Comparison of ENCODE assay signal across 21 cellular contexts in the genomic region with DNA sequence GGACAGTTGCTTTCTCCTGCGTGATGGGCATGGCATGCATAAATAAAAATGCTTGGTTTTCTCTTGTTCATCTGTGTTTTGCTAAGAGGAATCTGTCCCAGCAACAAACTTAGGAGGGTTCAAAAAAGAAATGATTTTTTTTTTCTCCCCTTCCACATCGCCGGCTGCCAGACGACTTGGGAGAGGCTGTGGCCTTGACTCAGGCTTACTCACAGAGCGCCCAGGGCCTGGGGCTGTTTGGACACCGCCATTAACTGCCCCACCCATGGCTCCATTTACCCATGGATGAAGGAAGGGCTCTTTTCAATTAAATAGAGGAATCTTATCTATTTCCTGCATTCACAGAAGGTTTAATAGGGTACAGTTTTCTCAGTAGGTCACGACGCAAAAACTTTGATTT. TPM values are rescaled to one million over a fixed set of nuclear protein-coding genes. Genes with fewer than 3 reads are reported as not detected.
DNase-seq lines count a peak whose midpoint lies in the region; ATAC-seq and TF ChIP-seq lines count a peak whose summit lies in the region.
"Had no signal": no experiment of that assay in that cellular context is flagged by ENCODE, and none has a peak within 500 bp of the region (broad histone marks: within the 10 kb centered on the region; RNA-seq: fewer than 3 reads in every experiment).

No MANE protein-coding gene starts in this region.

- H2AFZ ChIP-seq in hepatocyte: peak overlapping the region; percentile 22

- H3K4me2 ChIP-seq in hepatocyte: no peak overlapping the region
- H3K4me2 ChIP-seq: KMS-11, SK-N-SH had no signal

- no peak overlapping the region for H3K9ac ChIP-seq in adipocyte (ENCODE audit: low read length)
- H3K9ac ChIP-seq: KMS-11, SK-N-SH had no signal

- TF ChIP-seq CTCF in hepatocyte (IDR thresholded peaks at IDR 0.05; ENCODE audit: poor library complexity) (no peak), right lobe of liver (IDR thresholded peaks at IDR 0.05) (no peak)

- 65% methylated on average over 8 of the region's 8 CpGs for WGBS in hepatocyte (ENCODE audit: low lambda C conversion rate, missing lambda C conversion rate)
- 82% methylated on average over 7 of the region's 8 CpGs for WGBS in right lobe of liver (ENCODE audit: insufficient coverage, low coverage, low lambda C conversion rate, missing lambda C conversion rate)

- no peaks in the 10 kb centered on the region for H3K9me3 Mint-ChIP-seq in stimulated activated naive CD8-positive, alpha-beta T cell treated with anti-CD3 and anti-CD28 coated beads, Interleukin-15, amount 100 ng/mL, for 72 hours

- TF ChIP-seq POLR2A in right lobe of liver (IDR thresholded peaks at IDR 0.05): no peak

- ATAC-seq in right lobe of liver (no peak), HG03196 (IDR thresholded peaks at IDR 0.05; ENCODE audit: unreplicated experiment) (no peak)
- ATAC-seq in stimulated activated naive CD8-positive, alpha-beta T cell treated with anti-CD3 and anti-CD28 coated beads, Interleukin-15, amount 100 ng/mL, for 72 hours: no peak

- no peaks in the 10 kb centered on the region for H4K20me1 ChIP-seq in hepatocyte (ENCODE audit: insufficient read depth, poor library complexity, severe bottlenecking)

- DNase-seq in AG08395 (ENCODE audit: low spot score) (peak; percentile 24), HT1080 (ENCODE audit: low read depth) (peak; percentile 71), adipocyte (ENCODE audit: low read depth) (peak; percentile 73), hepatocyte (ENCODE audit: low spot score) (no peak), posterior cingulate gyrus (no peak), right lobe of liver (no peak)
- no peak for DNase-seq in stimulated activated naive CD8-positive, alpha-beta T cell treated with anti-CD3 and anti-CD28 coated beads, Interleukin-15, amount 100 ng/mL, for 72 hours
- DNase-seq: ACHN; adrenal gland; head of caudate nucleus; kidney; midbrain; NCI-H1694; NCI-H446; occipital lobe; SK-N-SH; stimulated activated naive CD4-positive, alpha-beta T cell had no signal

- H3K9me3 ChIP-seq in adipocyte (ENCODE audit: control insufficient read depth, low read length) (no peaks in the 10 kb centered on the region), hepatocyte (ENCODE audit: low read depth) (no peaks in the 10 kb centered on the region), right lobe of liver (no peaks in the 10 kb centered on the region)
- H3K9me3 ChIP-seq: adrenal gland, SK-N-SH had no signal

- H3K4me3 Mint-ChIP-seq in stimulated activated naive CD8-positive, alpha-beta T cell treated with anti-CD3 and anti-CD28 coated beads, Interleukin-15, amount 100 ng/mL, for 72 hours: no peak overlapping the region

- intact Hi-C loops in posterior cingulate gyrus (cut with DNase I): no loop called here
- intact Hi-C loops in right lobe of liver (cut with DNase I): no loop called here

- H3K79me2 ChIP-seq in hepatocyte: no peaks in the 10 kb centered on the region

- H3K27ac Mint-ChIP-seq in stimulated activated naive CD8-positive, alpha-beta T cell treated with anti-CD3 and anti-CD28 coated beads, Interleukin-15, amount 100 ng/mL, for 72 hours: no peak overlapping the region

- H3K4me3 ChIP-seq in adipocyte (ENCODE audit: low read length) (no peak overlapping the region), hepatocyte (no peak overlapping the region), right lobe of liver (no peak overlapping the region)
- H3K4me3 ChIP-seq: adrenal gland had no signal

- H3K9me2 ChIP-seq in hepatocyte (replicated peaks; ENCODE audit: insufficient read depth): no peaks in the 10 kb centered on the region
- H3K9me2 ChIP-seq: SK-N-SH had no signal

- H3K27me3 Mint-ChIP-seq in stimulated activated naive CD8-positive, alpha-beta T cell treated with anti-CD3 and anti-CD28 coated beads, Interleukin-15, amount 100 ng/mL, for 72 hours: no peaks in the 10 kb centered on the region

- no peaks in the 10 kb centered on the region for H3K27me3 ChIP-seq in adipocyte (replicated peaks; ENCODE audit: control insufficient read depth, insufficient read depth, low read length)
- no peaks in the 10 kb centered on the region for H3K27me3 ChIP-seq in hepatocyte
- H3K27me3 ChIP-seq in right lobe of liver: no peaks in the 10 kb centered on the region
- H3K27me3 ChIP-seq: adrenal gland had no signal

- H3K27ac ChIP-seq in hepatocyte (no peak overlapping the region), right lobe of liver (no peak overlapping the region)
- H3K27ac ChIP-seq: adrenal gland, HL-60, KMS-11 had no signal

- H3K4me1 ChIP-seq in adipocyte (ENCODE audit: control insufficient read depth, insufficient read depth, low read length): peaks cover under 1% of the 10 kb centered on the region
- H3K4me1 ChIP-seq in hepatocyte (ENCODE audit: insufficient read depth): peaks cover 21% of the 10 kb centered on the region
- no peaks in the 10 kb centered on the region for H3K4me1 ChIP-seq in right lobe of liver

- H3K4me1 Mint-ChIP-seq in stimulated activated naive CD8-positive, alpha-beta T cell treated with anti-CD3 and anti-CD28 coated beads, Interleukin-15, amount 100 ng/mL, for 72 hours: no peaks in the 10 kb centered on the region

- no peaks in the 10 kb centered on the region for H3K36me3 ChIP-seq in adipocyte (ENCODE audit: control insufficient read depth, insufficient read depth, low read length, severe bottlenecking)
- H3K36me3 ChIP-seq in hepatocyte (replicated peaks; ENCODE audit: insufficient read depth, low read depth): no peaks in the 10 kb centered on the region
- no peaks in the 10 kb centered on the region for H3K36me3 ChIP-seq in right lobe of liver
- H3K36me3 ChIP-seq: adrenal gland had no signal

RNA-seq across cellular contexts. Expression of a gene that starts 22.3 kb away (rescaled TPM):
- 35.3 and 38.0 TPM in 2 replicates for total RNA-seq in HT1080 (2014; rRNA removed; shearing (Covaris generic))
- polyA plus RNA-seq in HT1080 (2015; cell fraction: cytosol; rRNA removed): 27.7 and 32.8 TPM in 2 replicates
- 43.8 and 58.0 TPM in 2 replicates for polyA plus RNA-seq in HT1080 (2015; cell fraction: nucleus; rRNA removed)
- total RNA-seq in hepatocyte: 0.23 and 0.28 TPM in 2 replicates
- 0.76 TPM in 1 of 2 replicates, not detected in the other for polyA plus RNA-seq in hepatocyte
- not detected for total RNA-seq in right lobe of liver
- total RNA-seq: cerebellum, kidney, occipital lobe had no signal
- polyA plus RNA-seq: SK-N-SH had no signal

RNA-seq across cellular contexts. Expression of a gene that starts 32.2 kb away (rescaled TPM):
- 42.9 and 46.2 TPM in 2 replicates for total RNA-seq in HT1080 (2014; rRNA removed; shearing (Covaris generic))
- 37.3 and 45.1 TPM in 2 replicates for polyA plus RNA-seq in HT1080 (2015; cell fraction: cytosol; rRNA removed)
- polyA plus RNA-seq in HT1080 (2015; cell fraction: nucleus; rRNA removed): 50.6 and 54.1 TPM in 2 replicates
- total RNA-seq in hepatocyte (49.2 and 60.6 TPM in 2 replicates), right lobe of liver (10 to 100 TPM; 18.3 to 30.4 (median 22.3) TPM)
- polyA plus RNA-seq in hepatocyte: 30.3 and 35.0 TPM in 2 replicates

Comparison
In these comparisons a context has a peak if more than half of its experiments do, and no peak if none do; other contexts are left out.
1. DNase-seq: peak in AG08395 (single experiment), HT1080 (single experiment) and adipocyte (single experiment); none in hepatocyte (single experiment), posterior cingulate gyrus (0 of 10), right lobe of liver (0 of 3) and stimulated activated naive CD8-positive, alpha-beta T cell treated with anti-CD3 and anti-CD28 coated beads, Interleukin-15, amount 100 ng/mL, for 72 hours (0 of 2).
2. RNA of a gene that starts 22.3 kb away (total RNA-seq): 35.3 to 38.0 TPM in HT1080; 0.23 to 0.28 TPM in hepatocyte and not detected in right lobe of liver; every median in the first group is over 10 times any median in the second.